In the genomic region with DNA sequence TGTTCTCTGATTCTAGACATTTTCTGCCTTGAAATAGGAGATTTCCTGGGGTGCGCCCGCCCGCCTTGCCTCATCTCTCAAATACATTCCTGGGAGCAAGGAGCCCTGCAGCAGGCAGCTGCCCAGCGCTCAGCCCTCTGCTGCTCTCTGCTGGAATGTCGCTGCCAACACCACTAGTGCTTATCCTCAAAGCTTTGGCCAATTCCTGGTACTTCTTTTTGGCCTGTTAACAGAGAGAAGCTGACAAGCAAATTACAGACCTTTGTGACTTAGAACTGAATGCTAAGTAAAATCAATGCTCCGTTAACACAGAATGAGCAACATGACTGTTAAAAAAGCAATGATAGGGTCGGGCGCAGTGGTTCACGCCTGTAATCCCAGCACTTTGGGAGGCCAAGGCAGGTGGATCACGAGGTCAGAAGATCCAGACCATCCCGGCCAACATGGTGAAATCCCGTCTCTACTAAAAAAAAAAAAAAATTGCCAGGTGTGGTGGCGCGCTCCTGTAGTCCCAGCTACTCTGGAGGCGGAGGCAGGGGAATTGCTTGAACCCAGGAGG, we compare ENCODE assay signal across 7 cellular contexts.
DNase-seq lines count a peak whose midpoint lies in the region; ATAC-seq and TF ChIP-seq lines count a peak whose summit lies in the region.

No MANE protein-coding gene starts in this region.

- peak; percentile 71 for DNase-seq in NCI-H2107 (lab: John Stamatoyannopoulos, UW)
- peak; percentile 49 for DNase-seq in brain pericyte (ENCODE audit: low read depth, low spot score)
- DNase-seq in inferior parietal cortex (ENCODE audit: extremely low spot score): peak; percentile 89
- DNase-seq in stimulated activated CD4-positive, alpha-beta T cell treated with anti-CD3 and anti-CD28 coated beads, Interleukin-15, amount 100 ng/mL, for 1 hour (ENCODE audit: low read depth in 1 of 2, low spot score in 1 of 2): peak; percentile 46 to 58

- no peak overlapping the region for H3K4me3 ChIP-seq in GM12875 (ENCODE audit: low read depth, low read length)

- ATAC-seq in HG02884 (IDR thresholded peaks at IDR 0.05; ENCODE audit: unreplicated experiment): peak; percentile 71

- peak overlapping the region; percentile 13; the same call in 1 of the 2 replicates for H3K27ac ChIP-seq in VCaP

- peak; percentile 92 for TF ChIP-seq CTCF in GM12875 (IDR thresholded peaks at IDR 0.05; ENCODE audit: borderline replicate concordance, insufficient read depth, low read depth, low read length)
- peak; percentile 99 for TF ChIP-seq CTCF in VCaP (conservative IDR thresholded peaks at IDR 0.05)
